In genomic region chr4:37561803-37562207, GRCh38 we compare ENCODE assay signal across 1 cellular context.
TF ChIP-seq lines count a peak whose summit lies in the region.

No MANE protein-coding gene starts in this region.

TF ChIP-seq in K562, 482 proteins besides CTCF, POLR2A, EP300 and RAD21 (continued from another document):
- peak; percentile 25; the same call in 1 of the 2 replicates for TF ChIP-seq MAFK (IDR thresholded peaks at IDR 0.05; ENCODE audit: low read length)
- TF ChIP-seq MEF2A (IDR thresholded peaks at IDR 0.05; ENCODE audit: control insufficient read depth, low read depth, low read length) = peak; percentile 93
- peak; percentile 60 for TF ChIP-seq SOX6 (IDR thresholded peaks at IDR 0.05)
- 0 out of 2 replicates have a peak, but pooled peaks have one; percentile 22 for TF ChIP-seq MAFG (tag; conservative IDR thresholded peaks at IDR 0.05)
- peak; percentile 32; the same call in 1 of the 2 replicates for TF ChIP-seq SMARCE1 (IDR thresholded peaks at IDR 0.05)
- no peak for TF ChIP-seq ILK (tag; IDR thresholded peaks at IDR 0.05; ENCODE audit: borderline replicate concordance, low read depth)
- peak; percentile 92 for TF ChIP-seq FOSL1 (tag; conservative IDR thresholded peaks at IDR 0.05)
- TF ChIP-seq CREM (IDR thresholded peaks at IDR 0.05; ENCODE audit: low read depth) = peak; percentile 74
TF ChIP-seq in K562: peak in this region for 25.
